Comparison of ENCODE assay signal across 1 cellular context in the genomic region with DNA sequence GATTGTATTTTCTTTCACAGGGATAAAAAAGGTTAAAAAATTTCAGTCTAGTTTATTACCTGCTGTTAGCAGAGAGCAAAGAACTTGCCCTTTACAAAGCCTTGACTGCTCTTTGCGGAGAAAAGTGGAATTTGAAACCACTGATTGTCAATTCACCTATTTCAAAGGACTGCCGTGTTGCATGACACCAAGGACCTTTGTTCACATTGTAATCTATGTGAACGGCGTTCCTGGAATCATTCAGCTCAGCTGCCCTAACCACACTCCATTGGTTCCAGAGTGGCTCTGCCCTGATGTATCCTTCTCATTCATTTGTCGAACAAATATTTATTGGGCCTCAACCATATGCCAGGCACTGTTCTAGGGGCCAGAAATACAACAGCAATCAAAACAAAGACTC.
TF ChIP-seq lines count a peak whose summit lies in the region.

No MANE protein-coding gene starts in this region.

TF ChIP-seq in HepG2, 621 proteins besides CTCF, POLR2A, EP300 and RAD21 (continues in another document):
- TF ChIP-seq, protein P1, sequence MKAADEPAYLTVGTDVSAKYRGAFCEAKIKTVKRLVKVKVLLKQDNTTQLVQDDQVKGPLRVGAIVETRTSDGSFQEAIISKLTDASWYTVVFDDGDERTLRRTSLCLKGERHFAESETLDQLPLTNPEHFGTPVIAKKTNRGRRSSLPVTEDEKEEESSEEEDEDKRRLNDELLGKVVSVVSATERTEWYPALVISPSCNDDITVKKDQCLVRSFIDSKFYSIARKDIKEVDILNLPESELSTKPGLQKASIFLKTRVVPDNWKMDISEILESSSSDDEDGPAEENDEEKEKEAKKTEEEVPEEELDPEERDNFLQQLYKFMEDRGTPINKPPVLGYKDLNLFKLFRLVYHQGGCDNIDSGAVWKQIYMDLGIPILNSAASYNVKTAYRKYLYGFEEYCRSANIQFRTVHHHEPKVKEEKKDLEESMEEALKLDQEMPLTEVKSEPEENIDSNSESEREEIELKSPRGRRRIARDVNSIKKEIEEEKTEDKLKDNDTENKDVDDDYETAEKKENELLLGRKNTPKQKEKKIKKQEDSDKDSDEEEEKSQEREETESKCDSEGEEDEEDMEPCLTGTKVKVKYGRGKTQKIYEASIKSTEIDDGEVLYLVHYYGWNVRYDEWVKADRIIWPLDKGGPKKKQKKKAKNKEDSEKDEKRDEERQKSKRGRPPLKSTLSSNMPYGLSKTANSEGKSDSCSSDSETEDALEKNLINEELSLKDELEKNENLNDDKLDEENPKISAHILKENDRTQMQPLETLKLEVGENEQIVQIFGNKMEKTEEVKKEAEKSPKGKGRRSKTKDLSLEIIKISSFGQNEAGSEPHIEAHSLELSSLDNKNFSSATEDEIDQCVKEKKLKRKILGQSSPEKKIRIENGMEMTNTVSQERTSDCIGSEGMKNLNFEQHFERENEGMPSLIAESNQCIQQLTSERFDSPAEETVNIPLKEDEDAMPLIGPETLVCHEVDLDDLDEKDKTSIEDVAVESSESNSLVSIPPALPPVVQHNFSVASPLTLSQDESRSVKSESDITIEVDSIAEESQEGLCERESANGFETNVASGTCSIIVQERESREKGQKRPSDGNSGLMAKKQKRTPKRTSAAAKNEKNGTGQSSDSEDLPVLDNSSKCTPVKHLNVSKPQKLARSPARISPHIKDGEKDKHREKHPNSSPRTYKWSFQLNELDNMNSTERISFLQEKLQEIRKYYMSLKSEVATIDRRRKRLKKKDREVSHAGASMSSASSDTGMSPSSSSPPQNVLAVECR (CRISPR knock-in tag; IDR thresholded peaks at IDR 0.05; ENCODE audit: borderline replicate concordance) = no peak
- TF ChIP-seq PPARG (CRISPR knock-in tag; conservative IDR thresholded peaks at IDR 0.05) (peak; percentile 71), HCFC1 (IDR thresholded peaks at IDR 0.05; ENCODE audit: low read depth, low read length) (no peak), ZMYM4 (CRISPR knock-in tag; IDR thresholded peaks at IDR 0.05) (peak; percentile 81), HOXA3 (CRISPR knock-in tag; IDR thresholded peaks at IDR 0.05) (0 out of 2 replicates have a peak, but pooled peaks have one; percentile 15), ZSCAN29 (CRISPR knock-in tag; conservative IDR thresholded peaks at IDR 0.05) (no peak), STAG1 (CRISPR knock-in tag; IDR thresholded peaks at IDR 0.05) (peak; percentile 18; the same call in 1 of the 2 replicates), TRIM24 (CRISPR knock-in tag; IDR thresholded peaks at IDR 0.05) (no peak), YY1 (IDR thresholded peaks at IDR 0.05; ENCODE audit: insufficient read depth, insufficient replicate concordance, low read depth, low read length) (no peak), ZNF441 (CRISPR knock-in tag; IDR thresholded peaks at IDR 0.05; ENCODE audit: borderline replicate concordance) (0 out of 2 replicates have a peak, but pooled peaks have one; percentile 50), CHD4 (IDR thresholded peaks at IDR 0.05; ENCODE audit: borderline replicate concordance, low read length) (no peak), HIVEP1 (CRISPR knock-in tag; IDR thresholded peaks at IDR 0.05) (no peak), GPN1 (CRISPR knock-in tag; IDR thresholded peaks at IDR 0.05; ENCODE audit: borderline replicate concordance) (no peak), SCMH1 (CRISPR knock-in tag; IDR thresholded peaks at IDR 0.05; ENCODE audit: borderline replicate concordance) (no peak), SKI (IDR thresholded peaks at IDR 0.05; ENCODE audit: partially characterized antibody) (no peak), PTBP1 (IDR thresholded peaks at IDR 0.05; ENCODE audit: low read depth, low read length, poor library complexity, severe bottlenecking) (no peak), PCBP2 (optimal IDR thresholded peaks at IDR 0.05; ENCODE audit: low read depth, low read length, poor library complexity, severe bottlenecking) (no peak), RFX3 (CRISPR knock-in tag; IDR thresholded peaks at IDR 0.05) (no peak), CREM (IDR thresholded peaks at IDR 0.05) (peak; percentile 65), CREM (CRISPR knock-in tag; IDR thresholded peaks at IDR 0.05) (no peak), FOXJ3 (CRISPR knock-in tag; IDR thresholded peaks at IDR 0.05; ENCODE audit: borderline replicate concordance) (no peak; the same call in 1 of the 2 replicates), SAFB2 (CRISPR knock-in tag; IDR thresholded peaks at IDR 0.05; ENCODE audit: borderline replicate concordance, low read depth) (no peak), ZNF672 (CRISPR knock-in tag; IDR thresholded peaks at IDR 0.05) (no peak), ZBTB7A (CRISPR knock-in tag; IDR thresholded peaks at IDR 0.05) (no peak), SETDB1 (CRISPR knock-in tag; IDR thresholded peaks at IDR 0.05; ENCODE audit: borderline replicate concordance) (no peak), RBAK (CRISPR knock-in tag; IDR thresholded peaks at IDR 0.05) (no peak), SMYD3 (CRISPR knock-in tag; IDR thresholded peaks at IDR 0.05) (no peak), NBN (conservative IDR thresholded peaks at IDR 0.05) (no peak), DNMT1 (CRISPR knock-in tag; IDR thresholded peaks at IDR 0.05) (no peak), SPEN (CRISPR knock-in tag; IDR thresholded peaks at IDR 0.05; ENCODE audit: low read depth) (no peak), TOE1 (CRISPR knock-in tag; IDR thresholded peaks at IDR 0.05) (no peak)
- TF ChIP-seq, protein P2, sequence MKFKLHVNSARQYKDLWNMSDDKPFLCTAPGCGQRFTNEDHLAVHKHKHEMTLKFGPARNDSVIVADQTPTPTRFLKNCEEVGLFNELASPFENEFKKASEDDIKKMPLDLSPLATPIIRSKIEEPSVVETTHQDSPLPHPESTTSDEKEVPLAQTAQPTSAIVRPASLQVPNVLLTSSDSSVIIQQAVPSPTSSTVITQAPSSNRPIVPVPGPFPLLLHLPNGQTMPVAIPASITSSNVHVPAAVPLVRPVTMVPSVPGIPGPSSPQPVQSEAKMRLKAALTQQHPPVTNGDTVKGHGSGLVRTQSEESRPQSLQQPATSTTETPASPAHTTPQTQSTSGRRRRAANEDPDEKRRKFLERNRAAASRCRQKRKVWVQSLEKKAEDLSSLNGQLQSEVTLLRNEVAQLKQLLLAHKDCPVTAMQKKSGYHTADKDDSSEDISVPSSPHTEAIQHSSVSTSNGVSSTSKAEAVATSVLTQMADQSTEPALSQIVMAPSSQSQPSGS (CRISPR knock-in tag; IDR thresholded peaks at IDR 0.05) = no peak
- TF ChIP-seq, protein P3, sequence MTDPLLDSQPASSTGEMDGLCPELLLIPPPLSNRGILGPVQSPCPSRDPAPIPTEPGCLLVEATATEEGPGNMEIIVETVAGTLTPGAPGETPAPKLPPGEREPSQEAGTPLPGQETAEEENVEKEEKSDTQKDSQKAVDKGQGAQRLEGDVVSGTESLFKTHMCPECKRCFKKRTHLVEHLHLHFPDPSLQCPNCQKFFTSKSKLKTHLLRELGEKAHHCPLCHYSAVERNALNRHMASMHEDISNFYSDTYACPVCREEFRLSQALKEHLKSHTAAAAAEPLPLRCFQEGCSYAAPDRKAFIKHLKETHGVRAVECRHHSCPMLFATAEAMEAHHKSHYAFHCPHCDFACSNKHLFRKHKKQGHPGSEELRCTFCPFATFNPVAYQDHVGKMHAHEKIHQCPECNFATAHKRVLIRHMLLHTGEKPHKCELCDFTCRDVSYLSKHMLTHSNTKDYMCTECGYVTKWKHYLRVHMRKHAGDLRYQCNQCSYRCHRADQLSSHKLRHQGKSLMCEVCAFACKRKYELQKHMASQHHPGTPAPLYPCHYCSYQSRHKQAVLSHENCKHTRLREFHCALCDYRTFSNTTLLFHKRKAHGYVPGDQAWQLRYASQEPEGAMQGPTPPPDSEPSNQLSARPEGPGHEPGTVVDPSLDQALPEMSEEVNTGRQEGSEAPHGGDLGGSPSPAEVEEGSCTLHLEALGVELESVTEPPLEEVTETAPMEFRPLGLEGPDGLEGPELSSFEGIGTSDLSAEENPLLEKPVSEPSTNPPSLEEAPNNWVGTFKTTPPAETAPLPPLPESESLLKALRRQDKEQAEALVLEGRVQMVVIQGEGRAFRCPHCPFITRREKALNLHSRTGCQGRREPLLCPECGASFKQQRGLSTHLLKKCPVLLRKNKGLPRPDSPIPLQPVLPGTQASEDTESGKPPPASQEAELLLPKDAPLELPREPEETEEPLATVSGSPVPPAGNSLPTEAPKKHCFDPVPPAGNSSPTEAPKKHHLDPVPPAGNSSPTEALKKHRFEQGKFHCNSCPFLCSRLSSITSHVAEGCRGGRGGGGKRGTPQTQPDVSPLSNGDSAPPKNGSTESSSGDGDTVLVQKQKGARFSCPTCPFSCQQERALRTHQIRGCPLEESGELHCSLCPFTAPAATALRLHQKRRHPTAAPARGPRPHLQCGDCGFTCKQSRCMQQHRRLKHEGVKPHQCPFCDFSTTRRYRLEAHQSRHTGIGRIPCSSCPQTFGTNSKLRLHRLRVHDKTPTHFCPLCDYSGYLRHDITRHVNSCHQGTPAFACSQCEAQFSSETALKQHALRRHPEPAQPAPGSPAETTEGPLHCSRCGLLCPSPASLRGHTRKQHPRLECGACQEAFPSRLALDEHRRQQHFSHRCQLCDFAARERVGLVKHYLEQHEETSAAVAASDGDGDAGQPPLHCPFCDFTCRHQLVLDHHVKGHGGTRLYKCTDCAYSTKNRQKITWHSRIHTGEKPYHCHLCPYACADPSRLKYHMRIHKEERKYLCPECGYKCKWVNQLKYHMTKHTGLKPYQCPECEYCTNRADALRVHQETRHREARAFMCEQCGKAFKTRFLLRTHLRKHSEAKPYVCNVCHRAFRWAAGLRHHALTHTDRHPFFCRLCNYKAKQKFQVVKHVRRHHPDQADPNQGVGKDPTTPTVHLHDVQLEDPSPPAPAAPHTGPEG (CRISPR knock-in tag; IDR thresholded peaks at IDR 0.05) = no peak
- TF ChIP-seq, protein P4, sequence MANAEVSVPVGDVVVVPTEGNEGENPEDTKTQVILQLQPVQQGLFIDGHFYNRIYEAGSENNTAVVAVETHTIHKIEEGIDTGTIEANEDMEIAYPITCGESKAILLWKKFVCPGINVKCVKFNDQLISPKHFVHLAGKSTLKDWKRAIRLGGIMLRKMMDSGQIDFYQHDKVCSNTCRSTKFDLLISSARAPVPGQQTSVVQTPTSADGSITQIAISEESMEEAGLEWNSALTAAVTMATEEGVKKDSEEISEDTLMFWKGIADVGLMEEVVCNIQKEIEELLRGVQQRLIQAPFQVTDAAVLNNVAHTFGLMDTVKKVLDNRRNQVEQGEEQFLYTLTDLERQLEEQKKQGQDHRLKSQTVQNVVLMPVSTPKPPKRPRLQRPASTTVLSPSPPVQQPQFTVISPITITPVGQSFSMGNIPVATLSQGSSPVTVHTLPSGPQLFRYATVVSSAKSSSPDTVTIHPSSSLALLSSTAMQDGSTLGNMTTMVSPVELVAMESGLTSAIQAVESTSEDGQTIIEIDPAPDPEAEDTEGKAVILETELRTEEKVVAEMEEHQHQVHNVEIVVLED (CRISPR knock-in tag; IDR thresholded peaks at IDR 0.05; ENCODE audit: borderline replicate concordance) = no peak
- TF ChIP-seq, protein P5, sequence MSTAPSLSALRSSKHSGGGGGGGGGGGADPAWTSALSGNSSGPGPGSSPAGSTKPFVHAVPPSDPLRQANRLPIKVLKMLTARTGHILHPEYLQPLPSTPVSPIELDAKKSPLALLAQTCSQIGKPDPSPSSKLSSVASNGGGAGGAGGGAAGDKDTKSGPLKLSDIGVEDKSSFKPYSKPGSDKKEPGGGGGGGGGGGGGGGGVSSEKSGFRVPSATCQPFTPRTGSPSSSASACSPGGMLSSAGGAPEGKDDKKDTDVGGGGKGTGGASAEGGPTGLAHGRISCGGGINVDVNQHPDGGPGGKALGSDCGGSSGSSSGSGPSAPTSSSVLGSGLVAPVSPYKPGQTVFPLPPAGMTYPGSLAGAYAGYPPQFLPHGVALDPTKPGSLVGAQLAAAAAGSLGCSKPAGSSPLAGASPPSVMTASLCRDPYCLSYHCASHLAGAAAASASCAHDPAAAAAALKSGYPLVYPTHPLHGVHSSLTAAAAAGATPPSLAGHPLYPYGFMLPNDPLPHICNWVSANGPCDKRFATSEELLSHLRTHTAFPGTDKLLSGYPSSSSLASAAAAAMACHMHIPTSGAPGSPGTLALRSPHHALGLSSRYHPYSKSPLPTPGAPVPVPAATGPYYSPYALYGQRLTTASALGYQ (CRISPR knock-in tag; IDR thresholded peaks at IDR 0.05) = 0 out of 2 replicates have a peak, but pooled peaks have one; percentile 27
- TF ChIP-seq, protein P6, sequence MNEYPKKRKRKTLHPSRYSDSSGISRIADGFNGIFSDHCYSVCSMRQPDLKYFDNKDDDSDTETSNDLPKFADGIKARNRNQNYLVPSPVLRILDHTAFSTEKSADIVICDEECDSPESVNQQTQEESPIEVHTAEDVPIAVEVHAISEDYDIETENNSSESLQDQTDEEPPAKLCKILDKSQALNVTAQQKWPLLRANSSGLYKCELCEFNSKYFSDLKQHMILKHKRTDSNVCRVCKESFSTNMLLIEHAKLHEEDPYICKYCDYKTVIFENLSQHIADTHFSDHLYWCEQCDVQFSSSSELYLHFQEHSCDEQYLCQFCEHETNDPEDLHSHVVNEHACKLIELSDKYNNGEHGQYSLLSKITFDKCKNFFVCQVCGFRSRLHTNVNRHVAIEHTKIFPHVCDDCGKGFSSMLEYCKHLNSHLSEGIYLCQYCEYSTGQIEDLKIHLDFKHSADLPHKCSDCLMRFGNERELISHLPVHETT (CRISPR knock-in tag; conservative IDR thresholded peaks at IDR 0.05) = no peak
- TF ChIP-seq, protein P7, sequence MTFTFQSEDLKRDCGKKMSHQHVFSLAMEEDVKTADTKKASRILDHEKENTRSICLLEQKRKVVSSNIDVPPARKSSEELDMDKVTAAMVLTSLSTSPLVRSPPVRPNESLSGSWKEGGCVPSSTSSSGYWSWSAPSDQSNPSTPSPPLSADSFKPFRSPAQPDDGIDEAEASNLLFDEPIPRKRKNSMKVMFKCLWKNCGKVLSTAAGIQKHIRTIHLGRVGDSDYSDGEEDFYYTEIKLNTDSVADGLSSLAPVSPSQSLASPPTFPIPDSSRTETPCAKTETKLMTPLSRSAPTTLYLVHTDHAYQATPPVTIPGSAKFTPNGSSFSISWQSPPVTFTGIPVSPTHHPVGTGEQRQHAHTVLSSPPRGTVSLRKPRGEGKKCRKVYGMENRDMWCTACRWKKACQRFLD (CRISPR knock-in tag; IDR thresholded peaks at IDR 0.05; ENCODE audit: borderline replicate concordance) = no peak
- TF ChIP-seq, protein P8, sequence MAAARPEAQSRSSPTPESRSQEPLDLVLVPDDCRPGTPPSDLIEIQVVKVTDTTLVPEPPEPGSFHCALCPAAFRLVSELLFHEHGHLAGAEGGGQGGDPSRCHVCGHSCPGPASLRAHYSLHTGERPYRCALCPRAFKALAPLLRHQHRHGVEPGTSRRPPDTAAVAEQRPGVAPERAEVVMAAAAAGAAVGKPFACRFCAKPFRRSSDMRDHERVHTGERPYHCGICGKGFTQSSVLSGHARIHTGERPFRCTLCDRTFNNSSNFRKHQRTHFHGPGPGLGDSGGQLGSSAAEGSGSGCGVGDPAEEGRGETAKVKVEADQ (CRISPR knock-in tag; IDR thresholded peaks at IDR 0.05; ENCODE audit: borderline replicate concordance) = no peak
- TF ChIP-seq, protein P9, sequence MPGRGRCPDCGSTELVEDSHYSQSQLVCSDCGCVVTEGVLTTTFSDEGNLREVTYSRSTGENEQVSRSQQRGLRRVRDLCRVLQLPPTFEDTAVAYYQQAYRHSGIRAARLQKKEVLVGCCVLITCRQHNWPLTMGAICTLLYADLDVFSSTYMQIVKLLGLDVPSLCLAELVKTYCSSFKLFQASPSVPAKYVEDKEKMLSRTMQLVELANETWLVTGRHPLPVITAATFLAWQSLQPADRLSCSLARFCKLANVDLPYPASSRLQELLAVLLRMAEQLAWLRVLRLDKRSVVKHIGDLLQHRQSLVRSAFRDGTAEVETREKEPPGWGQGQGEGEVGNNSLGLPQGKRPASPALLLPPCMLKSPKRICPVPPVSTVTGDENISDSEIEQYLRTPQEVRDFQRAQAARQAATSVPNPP (CRISPR knock-in tag; IDR thresholded peaks at IDR 0.05) = no peak
